13 cellular contexts compared by ENCODE assay signal in the genomic region with DNA sequence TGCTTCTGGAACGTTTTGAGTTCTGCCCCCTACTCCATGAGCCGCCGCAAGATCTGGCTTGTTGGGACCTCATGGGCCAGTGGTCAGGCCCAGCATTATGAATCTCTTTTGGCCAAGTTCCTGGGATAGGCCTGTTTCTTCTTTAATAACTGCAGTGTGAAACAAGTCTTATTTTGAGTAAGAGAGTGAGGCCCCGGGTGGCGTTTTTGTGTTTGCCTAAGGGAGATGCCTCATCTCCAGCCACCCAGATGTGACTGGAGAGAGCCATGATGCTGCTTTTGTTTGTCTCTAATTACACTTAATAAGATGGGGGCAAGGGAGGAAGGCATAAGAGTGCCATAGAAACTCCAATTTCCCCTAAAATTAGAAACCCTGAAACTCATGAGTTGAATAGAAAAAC. TPM values are rescaled to one million over a fixed set of nuclear protein-coding genes. Genes with fewer than 3 reads are reported as not detected.
DNase-seq lines count a peak whose midpoint lies in the region; ATAC-seq and TF ChIP-seq lines count a peak whose summit lies in the region.
"Had no signal": no experiment of that assay in that cellular context is flagged by ENCODE, and none has a peak within 500 bp of the region (broad histone marks: within the 10 kb centered on the region; RNA-seq: fewer than 3 reads in every experiment).

No MANE protein-coding gene starts in this region.

- peak overlapping the region; percentile 49; the same call in 1 of the 2 replicates for H3K27ac Mint-ChIP-seq in WTC11
- H3K27ac Mint-ChIP-seq in osteocyte (ENCODE audit: unreplicated experiment) = peak overlapping the region; percentile 14

- ATAC-seq in GM19463 (IDR thresholded peaks at IDR 0.05; ENCODE audit: unreplicated experiment) (peak; percentile 40), WTC11 (no peak), HG03520 (IDR thresholded peaks at IDR 0.05; ENCODE audit: unreplicated experiment) (no peak)

- H3K27me3 Mint-ChIP-seq in WTC11 (ENCODE audit: low read depth) (no peaks in the 10 kb centered on the region), osteocyte (ENCODE audit: unreplicated experiment) (no peaks in the 10 kb centered on the region)

- peaks cover 71% of the 10 kb centered on the region for H3K4me1 Mint-ChIP-seq in WTC11
- H3K4me1 Mint-ChIP-seq in osteocyte (ENCODE audit: unreplicated experiment) = peaks cover 52% of the 10 kb centered on the region

- peaks cover 10 to 18% (median 14%) of the 10 kb centered on the region in 11 experiments for H3K9me3 ChIP-seq in BLaER1 treated with 17β-estradiol and CSF1 and Interleukin-3, amounts not matched to agents 10 nM and 100 nM (replicated peaks in 1 of 11)
- no peaks in the 10 kb centered on the region for H3K9me3 ChIP-seq in MM.1S (replicated peaks; ENCODE audit: insufficient read depth, low read length)
- H3K9me3 ChIP-seq in transverse colon = no peaks in the 10 kb centered on the region
- H3K9me3 ChIP-seq: adrenal gland, thoracic aorta had no signal

- POLR2A ChIA-PET in WTC11 (lab: Charles Lee) = no interaction called here

- CTCF ChIA-PET in WTC11 (lab: Charles Lee) = interaction anchor here (0.9 to 2.9 kb wide), 6 partner anchors 20 to 104 kb away, joined by 4 to 9 read pairs (median 6); partner anchors contain the start of gene KSR1

- H3K36me3 Mint-ChIP-seq in WTC11 (peaks cover 20% of the 10 kb centered on the region), osteocyte (ENCODE audit: unreplicated experiment) (no peaks in the 10 kb centered on the region)

- H2AFZ ChIP-seq in MM.1S (ENCODE audit: low read length) = no peak overlapping the region

- no peaks in the 10 kb centered on the region for H3K9me2 ChIP-seq in MM.1S (replicated peaks; ENCODE audit: insufficient read depth, low read length)

- H3K4me3 Mint-ChIP-seq in WTC11 (no peak overlapping the region), osteocyte (ENCODE audit: unreplicated experiment) (no peak overlapping the region)

- H3K27me3 ChIP-seq in BLaER1 treated with 17β-estradiol and CSF1 and Interleukin-3, amounts not matched to agents 10 nM and 100 nM = no peaks in the 10 kb centered on the region
- H3K27me3 ChIP-seq in MM.1S (replicated peaks; ENCODE audit: insufficient read depth, low read length) = no peaks in the 10 kb centered on the region
- no peaks in the 10 kb centered on the region for H3K27me3 ChIP-seq in transverse colon
- H3K27me3 ChIP-seq: adrenal gland had no signal

- H3K4me3 ChIP-seq in BLaER1 treated with 17β-estradiol and CSF1 and Interleukin-3, amounts not matched to agents 10 nM and 100 nM = no peak overlapping the region
- no peak overlapping the region for H3K4me3 ChIP-seq in MM.1S (ENCODE audit: low read length)
- no peak overlapping the region for H3K4me3 ChIP-seq in transverse colon
- H3K4me3 ChIP-seq: adrenal gland, thoracic aorta had no signal

- TF ChIP-seq POLR2A in transverse colon (IDR thresholded peaks at IDR 0.05) = no peak

- H3K4me2 ChIP-seq in BLaER1 treated with 17β-estradiol and CSF1 and Interleukin-3, amounts not matched to agents 10 nM and 100 nM = peak overlapping the region in 7 of 11 experiments; percentile 7 to 48 (median 37); a peak in 9 of 22 replicates
- H3K4me2 ChIP-seq in MM.1S (ENCODE audit: low read depth, low read length) = no peak overlapping the region

- peaks cover 16% of the 10 kb centered on the region for H3K9me3 Mint-ChIP-seq in WTC11
- peaks cover 5% of the 10 kb centered on the region for H3K9me3 Mint-ChIP-seq in osteocyte (ENCODE audit: unreplicated experiment)

- no peak overlapping the region for H3K9ac ChIP-seq in BLaER1 treated with 17β-estradiol and CSF1 and Interleukin-3, amounts not matched to agents 10 nM and 100 nM
- H3K9ac ChIP-seq in MM.1S (ENCODE audit: low read length) = no peak overlapping the region

- DNase-seq in WTC11 (ENCODE audit: low spot score) (no peak), osteocyte (ENCODE audit: extremely low spot score, unreplicated experiment) (no peak), MM.1S (no peak), transverse colon (no peak), NCI-H1694 (lab: John Stamatoyannopoulos, UW) (no peak)
- DNase-seq: adrenal gland, AML-193, GDM1 had no signal

- no peak for TF ChIP-seq CTCF in WTC11 (IDR thresholded peaks at IDR 0.05)
- no peak for TF ChIP-seq CTCF in osteocyte (IDR thresholded peaks at IDR 0.05)
- TF ChIP-seq CTCF in MM.1S (IDR thresholded peaks at IDR 0.05; ENCODE audit: low read length) = no peak
- no peak for TF ChIP-seq CTCF in transverse colon (IDR thresholded peaks at IDR 0.05)

- H3K4me1 ChIP-seq in BLaER1 treated with 17β-estradiol and CSF1 and Interleukin-3, amounts not matched to agents 10 nM and 100 nM = peaks cover 10 to 35% (median 19%) of the 10 kb centered on the region in 10 experiments; a peak in 17 of 20 replicates
- H3K4me1 ChIP-seq in MM.1S (ENCODE audit: low read length) = no peaks in the 10 kb centered on the region
- H3K4me1 ChIP-seq in transverse colon = peaks cover 16 to 32% (median 23%) of the 10 kb centered on the region in 4 donors

- no peak for TF ChIP-seq EP300 in transverse colon (IDR thresholded peaks at IDR 0.05; ENCODE audit: low read depth)

- no peak overlapping the region for H3K27ac ChIP-seq in BLaER1 treated with 17β-estradiol and CSF1 and Interleukin-3, amounts not matched to agents 10 nM and 100 nM
- H3K27ac ChIP-seq in MM.1S (ENCODE audit: low read length) (no peak overlapping the region), transverse colon (no peak overlapping the region)
- H3K27ac ChIP-seq: HL-60 had no signal

- intact Hi-C loops in transverse colon (cut with DNase I; ENCODE audit: low total_unique reads) = no loop called here

- no peaks in the 10 kb centered on the region for H3F3A ChIP-seq in MM.1S (ENCODE audit: insufficient read depth, low read length)

- no peaks in the 10 kb centered on the region for H3K79me2 ChIP-seq in MM.1S (ENCODE audit: low read length)

- H4K20me1 ChIP-seq in BLaER1 treated with 17β-estradiol and CSF1 and Interleukin-3, amounts not matched to agents 10 nM and 100 nM = peaks cover 0 to 54% (median 0%) of the 10 kb centered on the region in 11 experiments; a peak in 7 of 22 replicates
- no peaks in the 10 kb centered on the region for H4K20me1 ChIP-seq in MM.1S (ENCODE audit: insufficient read depth, low read length)

- in situ Hi-C loops in transverse colon (cut with MboI; ENCODE audit: low pct_ligation_motif_present in 1 of 4, low pct_unique_long_range_greater_than_20kb in 1 of 4, low sequenced_read_pairs in 3 of 4) = loop anchor here in 2 of 4 donors (10.0 to 25.0 kb wide), 2 partner anchors 91 to 99 kb away; no protein-coding TSS in a partner anchor

- 25 to 62% methylated on average over 2 to 5 of the region's 5 CpGs for WGBS in transverse colon (ENCODE audit: low coverage in 1 of 2), 2 donors

- H3K36me3 ChIP-seq in BLaER1 treated with 17β-estradiol and CSF1 and Interleukin-3, amounts not matched to agents 10 nM and 100 nM = peaks cover 0 to 15% (median 6%) of the 10 kb centered on the region in 11 experiments; a peak in 9 of 22 replicates
- no peaks in the 10 kb centered on the region for H3K36me3 ChIP-seq in MM.1S (replicated peaks; ENCODE audit: insufficient read depth, low read length)
- H3K36me3 ChIP-seq in transverse colon = no peaks in the 10 kb centered on the region
- H3K36me3 ChIP-seq: adrenal gland, thoracic aorta had no signal

TF ChIP-seq in WTC11, 78 proteins besides CTCF, POLR2A, EP300 and RAD21 (continues in another document):
- TF ChIP-seq ZNF263 (CRISPR knock-in tag; IDR thresholded peaks at IDR 0.05; ENCODE audit: low read depth) (no peak), ZNF671 (CRISPR knock-in tag; IDR thresholded peaks at IDR 0.05) (no peak), EMX1 (CRISPR knock-in tag; IDR thresholded peaks at IDR 0.05) (no peak), SP1 (CRISPR knock-in tag; conservative IDR thresholded peaks at IDR 0.05) (no peak), ZNF396 (CRISPR knock-in tag; IDR thresholded peaks at IDR 0.05; ENCODE audit: borderline replicate concordance) (no peak), NR2C2 (CRISPR knock-in tag; IDR thresholded peaks at IDR 0.05) (no peak)
- TF ChIP-seq, protein P1, sequence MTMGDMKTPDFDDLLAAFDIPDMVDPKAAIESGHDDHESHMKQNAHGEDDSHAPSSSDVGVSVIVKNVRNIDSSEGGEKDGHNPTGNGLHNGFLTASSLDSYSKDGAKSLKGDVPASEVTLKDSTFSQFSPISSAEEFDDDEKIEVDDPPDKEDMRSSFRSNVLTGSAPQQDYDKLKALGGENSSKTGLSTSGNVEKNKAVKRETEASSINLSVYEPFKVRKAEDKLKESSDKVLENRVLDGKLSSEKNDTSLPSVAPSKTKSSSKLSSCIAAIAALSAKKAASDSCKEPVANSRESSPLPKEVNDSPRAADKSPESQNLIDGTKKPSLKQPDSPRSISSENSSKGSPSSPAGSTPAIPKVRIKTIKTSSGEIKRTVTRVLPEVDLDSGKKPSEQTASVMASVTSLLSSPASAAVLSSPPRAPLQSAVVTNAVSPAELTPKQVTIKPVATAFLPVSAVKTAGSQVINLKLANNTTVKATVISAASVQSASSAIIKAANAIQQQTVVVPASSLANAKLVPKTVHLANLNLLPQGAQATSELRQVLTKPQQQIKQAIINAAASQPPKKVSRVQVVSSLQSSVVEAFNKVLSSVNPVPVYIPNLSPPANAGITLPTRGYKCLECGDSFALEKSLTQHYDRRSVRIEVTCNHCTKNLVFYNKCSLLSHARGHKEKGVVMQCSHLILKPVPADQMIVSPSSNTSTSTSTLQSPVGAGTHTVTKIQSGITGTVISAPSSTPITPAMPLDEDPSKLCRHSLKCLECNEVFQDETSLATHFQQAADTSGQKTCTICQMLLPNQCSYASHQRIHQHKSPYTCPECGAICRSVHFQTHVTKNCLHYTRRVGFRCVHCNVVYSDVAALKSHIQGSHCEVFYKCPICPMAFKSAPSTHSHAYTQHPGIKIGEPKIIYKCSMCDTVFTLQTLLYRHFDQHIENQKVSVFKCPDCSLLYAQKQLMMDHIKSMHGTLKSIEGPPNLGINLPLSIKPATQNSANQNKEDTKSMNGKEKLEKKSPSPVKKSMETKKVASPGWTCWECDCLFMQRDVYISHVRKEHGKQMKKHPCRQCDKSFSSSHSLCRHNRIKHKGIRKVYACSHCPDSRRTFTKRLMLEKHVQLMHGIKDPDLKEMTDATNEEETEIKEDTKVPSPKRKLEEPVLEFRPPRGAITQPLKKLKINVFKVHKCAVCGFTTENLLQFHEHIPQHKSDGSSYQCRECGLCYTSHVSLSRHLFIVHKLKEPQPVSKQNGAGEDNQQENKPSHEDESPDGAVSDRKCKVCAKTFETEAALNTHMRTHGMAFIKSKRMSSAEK (CRISPR knock-in tag; IDR thresholded peaks at IDR 0.05; ENCODE audit: borderline replicate concordance) = no peak
- TF ChIP-seq, protein P2, sequence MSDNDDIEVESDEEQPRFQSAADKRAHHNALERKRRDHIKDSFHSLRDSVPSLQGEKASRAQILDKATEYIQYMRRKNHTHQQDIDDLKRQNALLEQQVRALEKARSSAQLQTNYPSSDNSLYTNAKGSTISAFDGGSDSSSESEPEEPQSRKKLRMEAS (CRISPR knock-in tag; IDR thresholded peaks at IDR 0.05) = no peak

RNA-seq across cellular contexts. Expression of gene KSR1, which starts 39.8 kb away (rescaled TPM):
- total RNA-seq in WTC11 (2021) (38.0 to 45.5 TPM (median 39.7 TPM) in 3 replicates), osteocyte (56.0 and 63.4 TPM in 2 replicates), transverse colon (10 to 100 TPM in 3 of 4 donors, 1 to 10 TPM in 1; 8.2 to 55.7 (median 30.9) TPM)
